In genomic region chr6:112683106-112683505, GRCh38 we compare ENCODE assay signal across 14 cellular contexts.
DNase-seq lines count a peak whose midpoint lies in the region; ATAC-seq, FAIRE-seq and TF ChIP-seq lines count a peak whose summit lies in the region.
"Had no signal": no experiment of that assay in that cellular context is flagged by ENCODE, and none has a peak within 500 bp of the region (broad histone marks: within the 10 kb centered on the region; RNA-seq: fewer than 3 reads in every experiment).

No MANE protein-coding gene starts in this region.

- no peaks in the 10 kb centered on the region for H3K9me3 ChIP-seq in A549

- no peak for TF ChIP-seq RAD21 in A549 (conservative IDR thresholded peaks at IDR 0.05 in 1 of 2, IDR thresholded peaks at IDR 0.05 in 1 of 2)

- no peak for DNase-seq in A549 (ENCODE audit: low read depth in 1 of 2, low spot score in 1 of 2)
- peak; percentile 54 for DNase-seq in HPDE6-E6E7 (ENCODE audit: extremely low spot score)
- peak; percentile 92 for DNase-seq in bronchial epithelial cell (ENCODE audit: low read depth)
- peak; percentile 63 to 72 for DNase-seq in foreskin keratinocyte
- DNase-seq in NCI-H1436 treated with DMSO at 0.1 percent for 48 hours (lab: John Stamatoyannopoulos, UW) = no peak
- DNase-seq in GM12891 (ENCODE audit: insufficient read length, low spot score) = no peak
- DNase-seq: C1 segment of cervical spinal cord; Calu3; CD4-positive, alpha-beta T cell; DMS 273 treated with DMSO at 0.1 percent for 48 hours; H7 had no signal

- FAIRE-seq in A549 (lab: Jason Lieb, UNC) (no peak), bronchial epithelial cell (lab: Jason Lieb, UNC) (no peak), GM12891 (lab: Jason Lieb, UNC) (no peak)
- FAIRE-seq: GM12878 had no signal

- TF ChIP-seq CTCF in A549 (IDR thresholded peaks at IDR 0.05) (no peak), bronchial epithelial cell (IDR thresholded peaks at IDR 0.05; ENCODE audit: insufficient read depth, low read length, severe bottlenecking) (no peak), foreskin keratinocyte (conservative IDR thresholded peaks at IDR 0.05) (no peak)

- no peaks in the 10 kb centered on the region for H3K36me3 ChIP-seq in bronchial epithelial cell (ENCODE audit: control insufficient read depth, insufficient read depth, low read length)

- CTCF ChIA-PET in A549 (lab: Yijun Ruan, JAX) = no interaction called here

- H3K27me3 ChIP-seq in bronchial epithelial cell (ENCODE audit: control insufficient read depth, insufficient read depth, low read length) (no peaks in the 10 kb centered on the region), foreskin keratinocyte (no peaks in the 10 kb centered on the region)

- POLR2A ChIA-PET in A549 (lab: Yijun Ruan, JAX) = no interaction called here

- 47% methylated on average over 2 of the region's 2 CpGs for WGBS in A549 (ENCODE audit: missing lambda C conversion rate)

- peak overlapping the region; percentile 46; the same call in 1 of the 3 replicates for H3K4me2 ChIP-seq in A549
- H3K4me2 ChIP-seq: GM23338 had no signal

- H3K4me3 ChIP-seq in A549 (no peak overlapping the region), bronchial epithelial cell (ENCODE audit: low read depth, low read length) (no peak overlapping the region)
- H3K4me3 ChIP-seq: GM12878, GM23338 had no signal

- H3K4me1 ChIP-seq in A549 = peaks cover 36% of the 10 kb centered on the region
- peaks cover 9% of the 10 kb centered on the region for H3K4me1 ChIP-seq in foreskin keratinocyte

- TF ChIP-seq EP300 in A549 (IDR thresholded peaks at IDR 0.05) = no peak

- TF ChIP-seq POLR2A in A549 (IDR thresholded peaks at IDR 0.05; ENCODE audit: low read length) = no peak
- TF ChIP-seq POLR2A in GM12891 (IDR thresholded peaks at IDR 0.05; ENCODE audit: low read depth, low read length) = no peak

- ATAC-seq in A549 = no peak
- peak; percentile 83 for ATAC-seq in foreskin keratinocyte
- ATAC-seq in GM18868 (IDR thresholded peaks at IDR 0.05; ENCODE audit: unreplicated experiment) = no peak
- ATAC-seq: GM12878, GM23338 had no signal

- H3K27ac ChIP-seq in A549 = no peak overlapping the region
- H3K27ac ChIP-seq in foreskin keratinocyte = no peak overlapping the region

TF ChIP-seq in A549, 52 proteins besides CTCF, POLR2A, EP300 and RAD21:
- TF ChIP-seq HEYL (CRISPR knock-in tag; IDR thresholded peaks at IDR 0.05) = no peak
- 0 out of 4 replicates have a peak, but pooled peaks of 1 of the 2 experiments have one; percentile 35 for TF ChIP-seq CEBPB (IDR thresholded peaks at IDR 0.05)
- TF ChIP-seq JUNB (IDR thresholded peaks at IDR 0.05) = peak; percentile 19; the same call in 1 of the 2 replicates

TF ChIP-seq in GM12891, 5 proteins besides CTCF, POLR2A, EP300 and RAD21:
- TF ChIP-seq TAF1 (IDR thresholded peaks at IDR 0.05; ENCODE audit: low read depth, low read length) (no peak), PAX5 (IDR thresholded peaks at IDR 0.05; ENCODE audit: insufficient read depth, low read length, severe bottlenecking) (no peak), POU2F2 (IDR thresholded peaks at IDR 0.05; ENCODE audit: low read depth, low read length) (no peak), SPI1 (IDR thresholded peaks at IDR 0.05; ENCODE audit: low read depth, low read length) (no peak), POLR2AphosphoS5 (IDR thresholded peaks at IDR 0.05; ENCODE audit: low read depth, low read length) (no peak)

Comparison
In these comparisons a context has a peak if more than half of its experiments do, and no peak if none do; other contexts are left out.
1. DNase-seq: peak in HPDE6-E6E7 (single experiment), bronchial epithelial cell (single experiment) and foreskin keratinocyte (2 of 2); none in A549 (0 of 2), NCI-H1436 treated with DMSO at 0.1 percent for 48 hours (single experiment) and GM12891 (single experiment).